Comparison of ENCODE assay signal across 3 cellular contexts in the genomic region with DNA sequence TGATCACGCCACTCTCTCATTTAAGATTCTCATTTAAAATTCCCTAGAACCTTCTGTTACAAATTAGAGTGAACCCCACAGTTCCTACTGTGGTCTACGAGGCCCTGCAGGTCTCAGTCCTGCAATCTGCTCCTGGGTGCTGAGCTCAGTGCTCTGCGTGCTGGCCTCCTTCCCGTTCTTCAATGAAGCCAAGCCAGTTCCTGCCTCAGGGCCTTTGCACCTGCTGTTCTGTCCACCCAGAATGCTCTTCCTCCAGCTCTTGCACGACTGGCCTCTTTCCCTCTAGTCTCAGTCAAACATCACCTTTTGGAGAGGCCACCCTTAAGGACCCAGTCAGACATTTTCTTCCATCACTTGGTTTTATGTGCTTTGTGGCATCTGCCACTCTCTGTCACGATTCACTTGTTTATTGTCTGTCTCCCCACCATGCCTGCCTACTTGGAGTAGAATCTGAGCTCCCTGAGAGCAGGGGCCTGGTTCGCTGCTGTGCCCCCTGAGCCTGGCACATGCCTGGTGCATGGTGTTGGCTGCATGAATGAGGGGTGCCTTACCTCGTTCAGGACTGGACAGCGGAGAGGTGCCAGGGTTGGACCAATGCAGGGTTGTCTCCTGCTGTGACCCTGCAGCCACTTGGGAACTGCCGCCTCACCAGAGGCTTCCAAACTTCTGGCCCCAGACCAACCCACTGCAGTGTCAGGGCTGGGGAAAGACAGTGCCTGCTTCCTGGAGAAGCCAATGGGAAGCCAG.
A peak's percentile ranks its signal among the peaks of the same experiment; 100 is the strongest.
TF ChIP-seq lines count a peak whose summit lies in the region.

No MANE protein-coding gene starts in this region.

TF ChIP-seq in A549, 52 proteins besides CTCF, POLR2A, EP300 and RAD21:
- TF ChIP-seq HDAC2 (IDR thresholded peaks at IDR 0.05): no peak
- TF ChIP-seq, protein P1, sequence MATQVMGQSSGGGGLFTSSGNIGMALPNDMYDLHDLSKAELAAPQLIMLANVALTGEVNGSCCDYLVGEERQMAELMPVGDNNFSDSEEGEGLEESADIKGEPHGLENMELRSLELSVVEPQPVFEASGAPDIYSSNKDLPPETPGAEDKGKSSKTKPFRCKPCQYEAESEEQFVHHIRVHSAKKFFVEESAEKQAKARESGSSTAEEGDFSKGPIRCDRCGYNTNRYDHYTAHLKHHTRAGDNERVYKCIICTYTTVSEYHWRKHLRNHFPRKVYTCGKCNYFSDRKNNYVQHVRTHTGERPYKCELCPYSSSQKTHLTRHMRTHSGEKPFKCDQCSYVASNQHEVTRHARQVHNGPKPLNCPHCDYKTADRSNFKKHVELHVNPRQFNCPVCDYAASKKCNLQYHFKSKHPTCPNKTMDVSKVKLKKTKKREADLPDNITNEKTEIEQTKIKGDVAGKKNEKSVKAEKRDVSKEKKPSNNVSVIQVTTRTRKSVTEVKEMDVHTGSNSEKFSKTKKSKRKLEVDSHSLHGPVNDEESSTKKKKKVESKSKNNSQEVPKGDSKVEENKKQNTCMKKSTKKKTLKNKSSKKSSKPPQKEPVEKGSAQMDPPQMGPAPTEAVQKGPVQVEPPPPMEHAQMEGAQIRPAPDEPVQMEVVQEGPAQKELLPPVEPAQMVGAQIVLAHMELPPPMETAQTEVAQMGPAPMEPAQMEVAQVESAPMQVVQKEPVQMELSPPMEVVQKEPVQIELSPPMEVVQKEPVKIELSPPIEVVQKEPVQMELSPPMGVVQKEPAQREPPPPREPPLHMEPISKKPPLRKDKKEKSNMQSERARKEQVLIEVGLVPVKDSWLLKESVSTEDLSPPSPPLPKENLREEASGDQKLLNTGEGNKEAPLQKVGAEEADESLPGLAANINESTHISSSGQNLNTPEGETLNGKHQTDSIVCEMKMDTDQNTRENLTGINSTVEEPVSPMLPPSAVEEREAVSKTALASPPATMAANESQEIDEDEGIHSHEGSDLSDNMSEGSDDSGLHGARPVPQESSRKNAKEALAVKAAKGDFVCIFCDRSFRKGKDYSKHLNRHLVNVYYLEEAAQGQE (IDR thresholded peaks at IDR 0.05): 0 out of 2 replicates have a peak, but pooled peaks have one; percentile 18

TF ChIP-seq in HEK293, 187 proteins besides CTCF, POLR2A, EP300 and RAD21:
- TF ChIP-seq, protein P1 (tag by site-specific recombination; IDR thresholded peaks at IDR 0.05): peak; percentile 53; the same call in 1 of the 2 replicates
- no peak for TF ChIP-seq SCRT1 (tag by site-specific recombination; IDR thresholded peaks at IDR 0.05; ENCODE audit: borderline replicate concordance)
- TF ChIP-seq ZNF623 (tag by site-specific recombination; IDR thresholded peaks at IDR 0.05): peak; percentile 88

TF ChIP-seq in HepG2, 621 proteins besides CTCF, POLR2A, EP300 and RAD21:
- TF ChIP-seq, protein P2, sequence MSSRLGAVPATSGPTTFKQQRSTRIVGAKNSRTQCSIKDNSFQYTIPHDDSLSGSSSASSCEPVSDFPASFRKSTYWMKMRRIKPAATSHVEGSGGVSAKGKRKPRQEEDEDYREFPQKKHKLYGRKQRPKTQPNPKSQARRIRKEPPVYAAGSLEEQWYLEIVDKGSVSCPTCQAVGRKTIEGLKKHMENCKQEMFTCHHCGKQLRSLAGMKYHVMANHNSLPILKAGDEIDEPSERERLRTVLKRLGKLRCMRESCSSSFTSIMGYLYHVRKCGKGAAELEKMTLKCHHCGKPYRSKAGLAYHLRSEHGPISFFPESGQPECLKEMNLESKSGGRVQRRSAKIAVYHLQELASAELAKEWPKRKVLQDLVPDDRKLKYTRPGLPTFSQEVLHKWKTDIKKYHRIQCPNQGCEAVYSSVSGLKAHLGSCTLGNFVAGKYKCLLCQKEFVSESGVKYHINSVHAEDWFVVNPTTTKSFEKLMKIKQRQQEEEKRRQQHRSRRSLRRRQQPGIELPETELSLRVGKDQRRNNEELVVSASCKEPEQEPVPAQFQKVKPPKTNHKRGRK (CRISPR knock-in tag; IDR thresholded peaks at IDR 0.05): peak; percentile 42; the same call in 1 of the 2 replicates
- no peak for TF ChIP-seq TFDP2 (CRISPR knock-in tag; IDR thresholded peaks at IDR 0.05)
